ENCODE assay signal across 2 cellular contexts in the genomic region with DNA sequence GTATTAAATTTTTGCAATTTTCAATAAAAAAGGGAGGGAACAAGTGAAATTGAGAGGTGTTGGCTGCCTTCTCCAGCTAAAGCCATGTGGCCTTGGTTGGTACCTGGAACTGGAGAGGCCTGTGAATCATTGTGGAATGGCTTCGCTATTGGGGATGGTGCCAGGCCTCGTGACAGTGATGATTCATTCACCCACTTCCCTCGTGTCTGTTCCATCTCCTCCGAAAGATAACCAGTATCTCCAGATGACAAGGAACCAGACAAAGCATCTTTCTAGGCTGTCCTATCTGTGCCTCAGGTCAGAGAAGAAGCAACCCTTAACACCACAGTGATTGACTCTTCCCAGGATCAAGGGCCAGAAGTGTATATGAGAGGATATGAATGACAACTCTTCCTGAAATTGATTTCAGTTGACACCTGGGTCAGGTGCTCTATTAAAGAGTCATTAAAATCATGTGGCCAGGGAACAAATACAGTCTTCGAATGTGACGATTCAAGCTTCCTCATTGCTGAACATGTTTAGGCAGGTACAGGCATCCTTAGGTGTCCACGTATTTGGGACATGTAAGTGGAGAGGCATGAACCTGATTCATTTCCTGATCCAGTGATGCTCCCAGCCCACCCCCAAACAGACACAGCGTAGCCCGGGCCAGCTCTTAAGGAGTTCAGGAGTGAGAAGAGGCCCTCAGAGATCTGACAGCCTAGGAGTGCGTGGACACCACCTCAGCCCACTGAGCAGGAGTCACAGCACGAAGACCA.
TF ChIP-seq lines count a peak whose summit lies in the region.

A gene with protein sequence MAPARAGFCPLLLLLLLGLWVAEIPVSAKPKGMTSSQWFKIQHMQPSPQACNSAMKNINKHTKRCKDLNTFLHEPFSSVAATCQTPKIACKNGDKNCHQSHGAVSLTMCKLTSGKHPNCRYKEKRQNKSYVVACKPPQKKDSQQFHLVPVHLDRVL (plus strand): TSS at position 687 of the 758 bp plus-strand sequence. CDS start 631 bp downstream, outside the sequence.

TF ChIP-seq in IMR-90, 13 proteins besides CTCF, POLR2A, EP300 and RAD21:
- no peak for TF ChIP-seq MAZ (IDR thresholded peaks at IDR 0.05; ENCODE audit: borderline replicate concordance, low read depth, low read length)
- TF ChIP-seq, protein P1, sequence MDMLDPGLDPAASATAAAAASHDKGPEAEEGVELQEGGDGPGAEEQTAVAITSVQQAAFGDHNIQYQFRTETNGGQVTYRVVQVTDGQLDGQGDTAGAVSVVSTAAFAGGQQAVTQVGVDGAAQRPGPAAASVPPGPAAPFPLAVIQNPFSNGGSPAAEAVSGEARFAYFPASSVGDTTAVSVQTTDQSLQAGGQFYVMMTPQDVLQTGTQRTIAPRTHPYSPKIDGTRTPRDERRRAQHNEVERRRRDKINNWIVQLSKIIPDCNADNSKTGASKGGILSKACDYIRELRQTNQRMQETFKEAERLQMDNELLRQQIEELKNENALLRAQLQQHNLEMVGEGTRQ (IDR thresholded peaks at IDR 0.05; ENCODE audit: low read depth, low read length): peak; percentile 52; the same call in 1 of the 2 replicates
- no peak for TF ChIP-seq MXI1 (IDR thresholded peaks at IDR 0.05; ENCODE audit: borderline replicate concordance, low read depth, low read length)
- TF ChIP-seq RCOR1 (IDR thresholded peaks at IDR 0.05; ENCODE audit: insufficient replicate concordance, low read length): no peak
- peak; percentile 17; the same call in 1 of the 2 replicates for TF ChIP-seq BHLHE40 (IDR thresholded peaks at IDR 0.05; ENCODE audit: low read depth, low read length)
- no peak for TF ChIP-seq NFE2L2 (IDR thresholded peaks at IDR 0.05; ENCODE audit: low read depth, low read length)
- 0 out of 2 replicates have a peak, but pooled peaks have one; percentile 11 for TF ChIP-seq FOS (IDR thresholded peaks at IDR 0.05; ENCODE audit: low read depth, low read length)

TF ChIP-seq in K562, 482 proteins besides CTCF, POLR2A, EP300 and RAD21 (continues in another document):
- 0 out of 4 replicates have a peak, but pooled peaks of 1 of the 2 experiments have one; percentile 9 for TF ChIP-seq KDM1A (IDR thresholded peaks at IDR 0.05)
- TF ChIP-seq, protein P2, sequence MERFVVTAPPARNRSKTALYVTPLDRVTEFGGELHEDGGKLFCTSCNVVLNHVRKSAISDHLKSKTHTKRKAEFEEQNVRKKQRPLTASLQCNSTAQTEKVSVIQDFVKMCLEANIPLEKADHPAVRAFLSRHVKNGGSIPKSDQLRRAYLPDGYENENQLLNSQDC (CRISPR knock-in tag; IDR thresholded peaks at IDR 0.05): no peak
- TF ChIP-seq TRIM28 (IDR thresholded peaks at IDR 0.05): no peak
- TF ChIP-seq, protein P3, sequence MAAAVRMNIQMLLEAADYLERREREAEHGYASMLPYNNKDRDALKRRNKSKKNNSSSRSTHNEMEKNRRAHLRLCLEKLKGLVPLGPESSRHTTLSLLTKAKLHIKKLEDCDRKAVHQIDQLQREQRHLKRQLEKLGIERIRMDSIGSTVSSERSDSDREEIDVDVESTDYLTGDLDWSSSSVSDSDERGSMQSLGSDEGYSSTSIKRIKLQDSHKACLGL (CRISPR knock-in tag; IDR thresholded peaks at IDR 0.05; ENCODE audit: borderline replicate concordance, poor library complexity, severe bottlenecking): no peak
- TF ChIP-seq MECOM (CRISPR knock-in tag; IDR thresholded peaks at IDR 0.05): peak; percentile 61; the same call in 1 of the 2 replicates
- peak; percentile 58 for TF ChIP-seq CBFA2T3 (IDR thresholded peaks at IDR 0.05)
- TF ChIP-seq SMAD3 (CRISPR knock-in tag; conservative IDR thresholded peaks at IDR 0.05): no peak
- TF ChIP-seq ZNF551 (CRISPR knock-in tag; IDR thresholded peaks at IDR 0.05): no peak
- TF ChIP-seq, protein P4, sequence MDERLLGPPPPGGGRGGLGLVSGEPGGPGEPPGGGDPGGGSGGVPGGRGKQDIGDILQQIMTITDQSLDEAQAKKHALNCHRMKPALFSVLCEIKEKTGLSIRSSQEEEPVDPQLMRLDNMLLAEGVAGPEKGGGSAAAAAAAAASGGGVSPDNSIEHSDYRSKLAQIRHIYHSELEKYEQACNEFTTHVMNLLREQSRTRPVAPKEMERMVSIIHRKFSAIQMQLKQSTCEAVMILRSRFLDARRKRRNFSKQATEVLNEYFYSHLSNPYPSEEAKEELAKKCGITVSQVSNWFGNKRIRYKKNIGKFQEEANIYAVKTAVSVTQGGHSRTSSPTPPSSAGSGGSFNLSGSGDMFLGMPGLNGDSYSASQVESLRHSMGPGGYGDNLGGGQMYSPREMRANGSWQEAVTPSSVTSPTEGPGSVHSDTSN (CRISPR knock-in tag; IDR thresholded peaks at IDR 0.05; ENCODE audit: low read depth): no peak
- TF ChIP-seq, protein P4 (tag; conservative IDR thresholded peaks at IDR 0.05; ENCODE audit: low read depth): no peak
- TF ChIP-seq KLF1 (tag; IDR thresholded peaks at IDR 0.05): no peak
- no peak for TF ChIP-seq TFAM (CRISPR knock-in tag; conservative IDR thresholded peaks at IDR 0.05)
- TF ChIP-seq JUN (IDR thresholded peaks at IDR 0.05; ENCODE audit: borderline replicate concordance, low read depth, low read length): peak; percentile 11; the same call in 1 of the 2 replicates
- no peak for TF ChIP-seq JUN (CRISPR knock-in tag; IDR thresholded peaks at IDR 0.05; ENCODE audit: borderline replicate concordance)
- TF ChIP-seq YY1 (IDR thresholded peaks at IDR 0.05; ENCODE audit: borderline replicate concordance in 1 of 3, control insufficient read depth in 1 of 3, extremely low read depth in 1 of 3, insufficient read depth in 3 of 3, insufficient read length in 1 of 3, insufficient replicate concordance in 2 of 3, low read depth in 1 of 3, low read length in 2 of 3): no peak
- TF ChIP-seq ZKSCAN1 (IDR thresholded peaks at IDR 0.05; ENCODE audit: low read depth, low read length): no peak
- TF ChIP-seq, protein P5, sequence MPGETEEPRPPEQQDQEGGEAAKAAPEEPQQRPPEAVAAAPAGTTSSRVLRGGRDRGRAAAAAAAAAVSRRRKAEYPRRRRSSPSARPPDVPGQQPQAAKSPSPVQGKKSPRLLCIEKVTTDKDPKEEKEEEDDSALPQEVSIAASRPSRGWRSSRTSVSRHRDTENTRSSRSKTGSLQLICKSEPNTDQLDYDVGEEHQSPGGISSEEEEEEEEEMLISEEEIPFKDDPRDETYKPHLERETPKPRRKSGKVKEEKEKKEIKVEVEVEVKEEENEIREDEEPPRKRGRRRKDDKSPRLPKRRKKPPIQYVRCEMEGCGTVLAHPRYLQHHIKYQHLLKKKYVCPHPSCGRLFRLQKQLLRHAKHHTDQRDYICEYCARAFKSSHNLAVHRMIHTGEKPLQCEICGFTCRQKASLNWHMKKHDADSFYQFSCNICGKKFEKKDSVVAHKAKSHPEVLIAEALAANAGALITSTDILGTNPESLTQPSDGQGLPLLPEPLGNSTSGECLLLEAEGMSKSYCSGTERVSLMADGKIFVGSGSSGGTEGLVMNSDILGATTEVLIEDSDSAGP (CRISPR knock-in tag; IDR thresholded peaks at IDR 0.05): no peak
- peak; percentile 60; the same call in 1 of the 2 replicates for TF ChIP-seq CTBP1 (IDR thresholded peaks at IDR 0.05; ENCODE audit: borderline replicate concordance)
- 0 out of 2 replicates have a peak, but pooled peaks have one; percentile 19 for TF ChIP-seq CBFA2T2 (conservative IDR thresholded peaks at IDR 0.05)
- no peak for TF ChIP-seq FOXJ3 (CRISPR knock-in tag; IDR thresholded peaks at IDR 0.05)
- peak; percentile 56 for TF ChIP-seq BHLHE40 (IDR thresholded peaks at IDR 0.05; ENCODE audit: low read length)
- TF ChIP-seq TCF7 (IDR thresholded peaks at IDR 0.05; ENCODE audit: borderline replicate concordance): no peak
- peak; percentile 34; the same call in 1 of the 2 replicates for TF ChIP-seq ARID1B (IDR thresholded peaks at IDR 0.05)
- peak; percentile 69; the same call in 1 of the 2 replicates for TF ChIP-seq JUND (IDR thresholded peaks at IDR 0.05; ENCODE audit: borderline replicate concordance, low read depth, low read length)
- peak; percentile 20; the same call in 1 of the 3 replicates for TF ChIP-seq JUND (tag; IDR thresholded peaks at IDR 0.05; ENCODE audit: borderline replicate concordance, low read depth, low read length)
- 0 out of 2 replicates have a peak, but pooled peaks have one; percentile 22 for TF ChIP-seq NFIC (IDR thresholded peaks at IDR 0.05)
- TF ChIP-seq, protein P6, sequence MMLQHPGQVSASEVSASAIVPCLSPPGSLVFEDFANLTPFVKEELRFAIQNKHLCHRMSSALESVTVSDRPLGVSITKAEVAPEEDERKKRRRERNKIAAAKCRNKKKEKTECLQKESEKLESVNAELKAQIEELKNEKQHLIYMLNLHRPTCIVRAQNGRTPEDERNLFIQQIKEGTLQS (IDR thresholded peaks at IDR 0.05): peak; percentile 37; the same call in 1 of the 2 replicates
- TF ChIP-seq, protein P6 (CRISPR knock-in tag; conservative IDR thresholded peaks at IDR 0.05): no peak
- TF ChIP-seq ZFP36 (IDR thresholded peaks at IDR 0.05; ENCODE audit: low read depth, low read length, partially characterized antibody): no peak
- no peak for TF ChIP-seq ZBTB8A (IDR thresholded peaks at IDR 0.05; ENCODE audit: partially characterized antibody)
- no peak for TF ChIP-seq SRSF7 (optimal IDR thresholded peaks at IDR 0.05; ENCODE audit: low read depth, low read length)
- TF ChIP-seq MCM3 (IDR thresholded peaks at IDR 0.05): no peak
- TF ChIP-seq, protein P7, sequence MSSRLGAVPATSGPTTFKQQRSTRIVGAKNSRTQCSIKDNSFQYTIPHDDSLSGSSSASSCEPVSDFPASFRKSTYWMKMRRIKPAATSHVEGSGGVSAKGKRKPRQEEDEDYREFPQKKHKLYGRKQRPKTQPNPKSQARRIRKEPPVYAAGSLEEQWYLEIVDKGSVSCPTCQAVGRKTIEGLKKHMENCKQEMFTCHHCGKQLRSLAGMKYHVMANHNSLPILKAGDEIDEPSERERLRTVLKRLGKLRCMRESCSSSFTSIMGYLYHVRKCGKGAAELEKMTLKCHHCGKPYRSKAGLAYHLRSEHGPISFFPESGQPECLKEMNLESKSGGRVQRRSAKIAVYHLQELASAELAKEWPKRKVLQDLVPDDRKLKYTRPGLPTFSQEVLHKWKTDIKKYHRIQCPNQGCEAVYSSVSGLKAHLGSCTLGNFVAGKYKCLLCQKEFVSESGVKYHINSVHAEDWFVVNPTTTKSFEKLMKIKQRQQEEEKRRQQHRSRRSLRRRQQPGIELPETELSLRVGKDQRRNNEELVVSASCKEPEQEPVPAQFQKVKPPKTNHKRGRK (tag; IDR thresholded peaks at IDR 0.05): no peak
- no peak for TF ChIP-seq ZNF165 (CRISPR knock-in tag; IDR thresholded peaks at IDR 0.05; ENCODE audit: borderline replicate concordance)
- no peak for TF ChIP-seq ZNF766 (CRISPR knock-in tag; conservative IDR thresholded peaks at IDR 0.05)
- no peak for TF ChIP-seq DACH1 (IDR thresholded peaks at IDR 0.05; ENCODE audit: partially characterized antibody)
- TF ChIP-seq COPS2 (conservative IDR thresholded peaks at IDR 0.05): no peak
- TF ChIP-seq BCOR (IDR thresholded peaks at IDR 0.05): no peak
- TF ChIP-seq L3MBTL2 (IDR thresholded peaks at IDR 0.05): peak; percentile 28; the same call in 1 of the 2 replicates
- TF ChIP-seq, protein P8, sequence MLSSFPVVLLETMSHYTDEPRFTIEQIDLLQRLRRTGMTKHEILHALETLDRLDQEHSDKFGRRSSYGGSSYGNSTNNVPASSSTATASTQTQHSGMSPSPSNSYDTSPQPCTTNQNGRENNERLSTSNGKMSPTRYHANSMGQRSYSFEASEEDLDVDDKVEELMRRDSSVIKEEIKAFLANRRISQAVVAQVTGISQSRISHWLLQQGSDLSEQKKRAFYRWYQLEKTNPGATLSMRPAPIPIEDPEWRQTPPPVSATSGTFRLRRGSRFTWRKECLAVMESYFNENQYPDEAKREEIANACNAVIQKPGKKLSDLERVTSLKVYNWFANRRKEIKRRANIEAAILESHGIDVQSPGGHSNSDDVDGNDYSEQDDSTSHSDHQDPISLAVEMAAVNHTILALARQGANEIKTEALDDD (IDR thresholded peaks at IDR 0.05): no peak
- TF ChIP-seq, protein P9, sequence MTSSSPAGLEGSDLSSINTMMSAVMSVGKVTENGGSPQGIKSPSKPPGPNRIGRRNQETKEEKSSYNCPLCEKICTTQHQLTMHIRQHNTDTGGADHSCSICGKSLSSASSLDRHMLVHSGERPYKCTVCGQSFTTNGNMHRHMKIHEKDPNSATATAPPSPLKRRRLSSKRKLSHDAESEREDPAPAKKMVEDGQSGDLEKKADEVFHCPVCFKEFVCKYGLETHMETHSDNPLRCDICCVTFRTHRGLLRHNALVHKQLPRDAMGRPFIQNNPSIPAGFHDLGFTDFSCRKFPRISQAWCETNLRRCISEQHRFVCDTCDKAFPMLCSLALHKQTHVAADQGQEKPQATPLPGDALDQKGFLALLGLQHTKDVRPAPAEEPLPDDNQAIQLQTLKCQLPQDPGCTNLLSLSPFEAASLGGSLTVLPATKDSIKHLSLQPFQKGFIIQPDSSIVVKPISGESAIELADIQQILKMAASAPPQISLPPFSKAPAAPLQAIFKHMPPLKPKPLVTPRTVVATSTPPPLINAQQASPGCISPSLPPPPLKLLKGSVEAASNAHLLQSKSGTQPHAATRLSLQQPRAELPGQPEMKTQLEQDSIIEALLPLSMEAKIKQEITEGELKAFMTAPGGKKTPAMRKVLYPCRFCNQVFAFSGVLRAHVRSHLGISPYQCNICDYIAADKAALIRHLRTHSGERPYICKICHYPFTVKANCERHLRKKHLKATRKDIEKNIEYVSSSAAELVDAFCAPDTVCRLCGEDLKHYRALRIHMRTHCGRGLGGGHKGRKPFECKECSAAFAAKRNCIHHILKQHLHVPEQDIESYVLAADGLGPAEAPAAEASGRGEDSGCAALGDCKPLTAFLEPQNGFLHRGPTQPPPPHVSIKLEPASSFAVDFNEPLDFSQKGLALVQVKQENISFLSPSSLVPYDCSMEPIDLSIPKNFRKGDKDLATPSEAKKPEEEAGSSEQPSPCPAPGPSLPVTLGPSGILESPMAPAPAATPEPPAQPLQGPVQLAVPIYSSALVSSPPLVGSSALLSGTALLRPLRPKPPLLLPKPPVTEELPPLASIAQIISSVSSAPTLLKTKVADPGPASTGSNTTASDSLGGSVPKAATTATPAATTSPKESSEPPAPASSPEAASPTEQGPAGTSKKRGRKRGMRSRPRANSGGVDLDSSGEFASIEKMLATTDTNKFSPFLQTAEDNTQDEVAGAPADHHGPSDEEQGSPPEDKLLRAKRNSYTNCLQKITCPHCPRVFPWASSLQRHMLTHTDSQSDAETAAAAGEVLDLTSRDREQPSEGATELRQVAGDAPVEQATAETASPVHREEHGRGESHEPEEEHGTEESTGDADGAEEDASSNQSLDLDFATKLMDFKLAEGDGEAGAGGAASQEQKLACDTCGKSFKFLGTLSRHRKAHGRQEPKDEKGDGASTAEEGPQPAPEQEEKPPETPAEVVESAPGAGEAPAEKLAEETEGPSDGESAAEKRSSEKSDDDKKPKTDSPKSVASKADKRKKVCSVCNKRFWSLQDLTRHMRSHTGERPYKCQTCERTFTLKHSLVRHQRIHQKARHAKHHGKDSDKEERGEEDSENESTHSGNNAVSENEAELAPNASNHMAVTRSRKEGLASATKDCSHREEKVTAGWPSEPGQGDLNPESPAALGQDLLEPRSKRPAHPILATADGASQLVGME (CRISPR knock-in tag; IDR thresholded peaks at IDR 0.05): peak; percentile 82; the same call in 1 of the 2 replicates
